In genomic region chr10:21020545-21020944, GRCh38 we compare ENCODE assay signal across 1 cellular context.
TF ChIP-seq lines count a peak whose summit lies in the region.

No MANE protein-coding gene starts in this region.

TF ChIP-seq in K562, 482 proteins besides CTCF, POLR2A, EP300 and RAD21 (continued from another document and continues in another):
- TF ChIP-seq, protein P1, sequence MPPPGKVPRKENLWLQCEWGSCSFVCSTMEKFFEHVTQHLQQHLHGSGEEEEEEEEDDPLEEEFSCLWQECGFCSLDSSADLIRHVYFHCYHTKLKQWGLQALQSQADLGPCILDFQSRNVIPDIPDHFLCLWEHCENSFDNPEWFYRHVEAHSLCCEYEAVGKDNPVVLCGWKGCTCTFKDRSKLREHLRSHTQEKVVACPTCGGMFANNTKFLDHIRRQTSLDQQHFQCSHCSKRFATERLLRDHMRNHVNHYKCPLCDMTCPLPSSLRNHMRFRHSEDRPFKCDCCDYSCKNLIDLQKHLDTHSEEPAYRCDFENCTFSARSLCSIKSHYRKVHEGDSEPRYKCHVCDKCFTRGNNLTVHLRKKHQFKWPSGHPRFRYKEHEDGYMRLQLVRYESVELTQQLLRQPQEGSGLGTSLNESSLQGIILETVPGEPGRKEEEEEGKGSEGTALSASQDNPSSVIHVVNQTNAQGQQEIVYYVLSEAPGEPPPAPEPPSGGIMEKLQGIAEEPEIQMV (tag; conservative IDR thresholded peaks at IDR 0.05; ENCODE audit: low read depth) = no peak
- TF ChIP-seq, protein P2, sequence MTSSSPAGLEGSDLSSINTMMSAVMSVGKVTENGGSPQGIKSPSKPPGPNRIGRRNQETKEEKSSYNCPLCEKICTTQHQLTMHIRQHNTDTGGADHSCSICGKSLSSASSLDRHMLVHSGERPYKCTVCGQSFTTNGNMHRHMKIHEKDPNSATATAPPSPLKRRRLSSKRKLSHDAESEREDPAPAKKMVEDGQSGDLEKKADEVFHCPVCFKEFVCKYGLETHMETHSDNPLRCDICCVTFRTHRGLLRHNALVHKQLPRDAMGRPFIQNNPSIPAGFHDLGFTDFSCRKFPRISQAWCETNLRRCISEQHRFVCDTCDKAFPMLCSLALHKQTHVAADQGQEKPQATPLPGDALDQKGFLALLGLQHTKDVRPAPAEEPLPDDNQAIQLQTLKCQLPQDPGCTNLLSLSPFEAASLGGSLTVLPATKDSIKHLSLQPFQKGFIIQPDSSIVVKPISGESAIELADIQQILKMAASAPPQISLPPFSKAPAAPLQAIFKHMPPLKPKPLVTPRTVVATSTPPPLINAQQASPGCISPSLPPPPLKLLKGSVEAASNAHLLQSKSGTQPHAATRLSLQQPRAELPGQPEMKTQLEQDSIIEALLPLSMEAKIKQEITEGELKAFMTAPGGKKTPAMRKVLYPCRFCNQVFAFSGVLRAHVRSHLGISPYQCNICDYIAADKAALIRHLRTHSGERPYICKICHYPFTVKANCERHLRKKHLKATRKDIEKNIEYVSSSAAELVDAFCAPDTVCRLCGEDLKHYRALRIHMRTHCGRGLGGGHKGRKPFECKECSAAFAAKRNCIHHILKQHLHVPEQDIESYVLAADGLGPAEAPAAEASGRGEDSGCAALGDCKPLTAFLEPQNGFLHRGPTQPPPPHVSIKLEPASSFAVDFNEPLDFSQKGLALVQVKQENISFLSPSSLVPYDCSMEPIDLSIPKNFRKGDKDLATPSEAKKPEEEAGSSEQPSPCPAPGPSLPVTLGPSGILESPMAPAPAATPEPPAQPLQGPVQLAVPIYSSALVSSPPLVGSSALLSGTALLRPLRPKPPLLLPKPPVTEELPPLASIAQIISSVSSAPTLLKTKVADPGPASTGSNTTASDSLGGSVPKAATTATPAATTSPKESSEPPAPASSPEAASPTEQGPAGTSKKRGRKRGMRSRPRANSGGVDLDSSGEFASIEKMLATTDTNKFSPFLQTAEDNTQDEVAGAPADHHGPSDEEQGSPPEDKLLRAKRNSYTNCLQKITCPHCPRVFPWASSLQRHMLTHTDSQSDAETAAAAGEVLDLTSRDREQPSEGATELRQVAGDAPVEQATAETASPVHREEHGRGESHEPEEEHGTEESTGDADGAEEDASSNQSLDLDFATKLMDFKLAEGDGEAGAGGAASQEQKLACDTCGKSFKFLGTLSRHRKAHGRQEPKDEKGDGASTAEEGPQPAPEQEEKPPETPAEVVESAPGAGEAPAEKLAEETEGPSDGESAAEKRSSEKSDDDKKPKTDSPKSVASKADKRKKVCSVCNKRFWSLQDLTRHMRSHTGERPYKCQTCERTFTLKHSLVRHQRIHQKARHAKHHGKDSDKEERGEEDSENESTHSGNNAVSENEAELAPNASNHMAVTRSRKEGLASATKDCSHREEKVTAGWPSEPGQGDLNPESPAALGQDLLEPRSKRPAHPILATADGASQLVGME (CRISPR knock-in tag; IDR thresholded peaks at IDR 0.05) = no peak
- no peak for TF ChIP-seq HNRNPUL1 (IDR thresholded peaks at IDR 0.05; ENCODE audit: low read length)
- TF ChIP-seq ASH1L (IDR thresholded peaks at IDR 0.05; ENCODE audit: borderline replicate concordance, low read depth, partially characterized antibody) = no peak
- no peak for TF ChIP-seq DMBX1 (CRISPR knock-in tag; IDR thresholded peaks at IDR 0.05; ENCODE audit: borderline replicate concordance)
- TF ChIP-seq SREBF2 (CRISPR knock-in tag; IDR thresholded peaks at IDR 0.05) = no peak
- TF ChIP-seq STAT5A (IDR thresholded peaks at IDR 0.05; ENCODE audit: borderline replicate concordance, low read length) = no peak
- TF ChIP-seq, protein P3, sequence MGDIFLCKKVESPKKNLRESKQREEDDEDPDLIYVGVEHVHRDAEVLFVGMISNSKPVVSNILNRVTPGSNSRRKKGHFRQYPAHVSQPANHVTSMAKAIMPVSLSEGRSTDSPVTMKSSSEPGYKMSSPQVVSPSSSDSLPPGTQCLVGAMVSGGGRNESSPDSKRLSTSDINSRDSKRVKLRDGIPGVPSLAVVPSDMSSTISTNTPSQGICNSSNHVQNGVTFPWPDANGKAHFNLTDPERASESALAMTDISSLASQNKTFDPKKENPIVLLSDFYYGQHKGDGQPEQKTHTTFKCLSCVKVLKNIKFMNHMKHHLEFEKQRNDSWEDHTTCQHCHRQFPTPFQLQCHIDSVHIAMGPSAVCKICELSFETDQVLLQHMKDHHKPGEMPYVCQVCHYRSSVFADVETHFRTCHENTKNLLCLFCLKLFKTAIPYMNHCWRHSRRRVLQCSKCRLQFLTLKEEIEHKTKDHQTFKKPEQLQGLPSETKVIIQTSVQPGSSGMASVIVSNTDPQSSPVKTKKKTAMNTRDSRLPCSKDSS (IDR thresholded peaks at IDR 0.05; ENCODE audit: low read depth, partially characterized antibody) = no peak
- TF ChIP-seq THAP7 (CRISPR knock-in tag; IDR thresholded peaks at IDR 0.05) = no peak
- TF ChIP-seq EGR1 (conservative IDR thresholded peaks at IDR 0.05) = no peak
- TF ChIP-seq, protein P4, sequence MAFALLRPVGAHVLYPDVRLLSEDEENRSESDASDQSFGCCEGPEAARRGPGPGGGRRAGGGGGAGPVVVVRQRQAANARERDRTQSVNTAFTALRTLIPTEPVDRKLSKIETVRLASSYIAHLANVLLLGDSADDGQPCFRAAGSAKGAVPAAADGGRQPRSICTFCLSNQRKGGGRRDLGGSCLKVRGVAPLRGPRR (CRISPR knock-in tag; IDR thresholded peaks at IDR 0.05) = no peak
- no peak for TF ChIP-seq FOXP1 (CRISPR knock-in tag; IDR thresholded peaks at IDR 0.05)
- TF ChIP-seq E2F6 (IDR thresholded peaks at IDR 0.05; ENCODE audit: borderline replicate concordance in 1 of 2, extremely low read depth in 1 of 2, insufficient read depth in 1 of 2, insufficient read length in 1 of 2, low read depth in 1 of 2, low read length in 1 of 2, poor library complexity in 1 of 2, severe bottlenecking in 1 of 2) = no peak
- TF ChIP-seq TEAD4 (IDR thresholded peaks at IDR 0.05; ENCODE audit: low read length) = peak; percentile 58
- no peak for TF ChIP-seq TEAD4 (CRISPR knock-in tag; IDR thresholded peaks at IDR 0.05; ENCODE audit: borderline replicate concordance)
- TF ChIP-seq HNRNPK (IDR thresholded peaks at IDR 0.05; ENCODE audit: low read depth, low read length, poor library complexity, severe bottlenecking) = no peak
- no peak for TF ChIP-seq RBM14 (IDR thresholded peaks at IDR 0.05; ENCODE audit: borderline replicate concordance, insufficient read depth, low read depth, low read length)
- TF ChIP-seq ZC3H8 (IDR thresholded peaks at IDR 0.05) = no peak
- TF ChIP-seq RHOXF2B (CRISPR knock-in tag; conservative IDR thresholded peaks at IDR 0.05) = no peak
- no peak for TF ChIP-seq XRCC4 (IDR thresholded peaks at IDR 0.05; ENCODE audit: extremely low read depth, insufficient read depth, insufficient read length)
- TF ChIP-seq CC2D1A (IDR thresholded peaks at IDR 0.05) = peak; percentile 52; the same call in 1 of the 2 replicates
- no peak for TF ChIP-seq DIDO1 (tag; IDR thresholded peaks at IDR 0.05; ENCODE audit: low read depth)
- TF ChIP-seq ZNF354B (CRISPR knock-in tag; IDR thresholded peaks at IDR 0.05) = no peak
- no peak for TF ChIP-seq ZFPM2 (CRISPR knock-in tag; IDR thresholded peaks at IDR 0.05)
- TF ChIP-seq TAF15 (IDR thresholded peaks at IDR 0.05; ENCODE audit: low read depth, low read length) = no peak
- no peak for TF ChIP-seq ZNF347 (CRISPR knock-in tag; IDR thresholded peaks at IDR 0.05; ENCODE audit: low read depth)
- no peak for TF ChIP-seq ZNF134 (CRISPR knock-in tag; conservative IDR thresholded peaks at IDR 0.05)
- no peak for TF ChIP-seq ZNF174 (CRISPR knock-in tag; IDR thresholded peaks at IDR 0.05)
- TF ChIP-seq ZNF282 (CRISPR knock-in tag; IDR thresholded peaks at IDR 0.05) = no peak
- peak; percentile 64; the same call in 1 of the 2 replicates for TF ChIP-seq CBX5 (IDR thresholded peaks at IDR 0.05; ENCODE audit: borderline replicate concordance, low read depth)
- TF ChIP-seq ZNF23 (CRISPR knock-in tag; IDR thresholded peaks at IDR 0.05) = no peak
- no peak for TF ChIP-seq ZNF146 (CRISPR knock-in tag; IDR thresholded peaks at IDR 0.05; ENCODE audit: unreplicated experiment)
- TF ChIP-seq, protein P5, sequence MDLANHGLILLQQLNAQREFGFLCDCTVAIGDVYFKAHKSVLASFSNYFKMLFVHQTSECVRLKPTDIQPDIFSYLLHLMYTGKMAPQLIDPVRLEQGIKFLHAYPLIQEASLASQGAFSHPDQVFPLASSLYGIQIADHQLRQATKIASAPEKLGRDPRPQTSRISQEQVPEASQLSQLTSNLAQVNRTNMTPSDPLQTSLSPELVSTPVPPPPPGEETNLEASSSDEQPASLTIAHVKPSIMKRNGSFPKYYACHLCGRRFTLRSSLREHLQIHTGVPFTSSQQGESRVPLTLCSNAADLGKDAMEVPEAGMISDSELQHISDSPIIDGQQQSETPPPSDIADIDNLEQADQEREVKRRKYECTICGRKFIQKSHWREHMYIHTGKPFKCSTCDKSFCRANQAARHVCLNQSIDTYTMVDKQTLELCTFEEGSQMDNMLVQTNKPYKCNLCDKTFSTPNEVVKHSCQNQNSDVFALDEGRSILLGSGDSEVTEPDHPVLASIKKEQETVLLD (IDR thresholded peaks at IDR 0.05) = no peak
- TF ChIP-seq, protein P6, sequence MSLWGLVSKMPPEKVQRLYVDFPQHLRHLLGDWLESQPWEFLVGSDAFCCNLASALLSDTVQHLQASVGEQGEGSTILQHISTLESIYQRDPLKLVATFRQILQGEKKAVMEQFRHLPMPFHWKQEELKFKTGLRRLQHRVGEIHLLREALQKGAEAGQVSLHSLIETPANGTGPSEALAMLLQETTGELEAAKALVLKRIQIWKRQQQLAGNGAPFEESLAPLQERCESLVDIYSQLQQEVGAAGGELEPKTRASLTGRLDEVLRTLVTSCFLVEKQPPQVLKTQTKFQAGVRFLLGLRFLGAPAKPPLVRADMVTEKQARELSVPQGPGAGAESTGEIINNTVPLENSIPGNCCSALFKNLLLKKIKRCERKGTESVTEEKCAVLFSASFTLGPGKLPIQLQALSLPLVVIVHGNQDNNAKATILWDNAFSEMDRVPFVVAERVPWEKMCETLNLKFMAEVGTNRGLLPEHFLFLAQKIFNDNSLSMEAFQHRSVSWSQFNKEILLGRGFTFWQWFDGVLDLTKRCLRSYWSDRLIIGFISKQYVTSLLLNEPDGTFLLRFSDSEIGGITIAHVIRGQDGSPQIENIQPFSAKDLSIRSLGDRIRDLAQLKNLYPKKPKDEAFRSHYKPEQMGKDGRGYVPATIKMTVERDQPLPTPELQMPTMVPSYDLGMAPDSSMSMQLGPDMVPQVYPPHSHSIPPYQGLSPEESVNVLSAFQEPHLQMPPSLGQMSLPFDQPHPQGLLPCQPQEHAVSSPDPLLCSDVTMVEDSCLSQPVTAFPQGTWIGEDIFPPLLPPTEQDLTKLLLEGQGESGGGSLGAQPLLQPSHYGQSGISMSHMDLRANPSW (CRISPR knock-in tag; IDR thresholded peaks at IDR 0.05) = no peak
- TF ChIP-seq TAF7 (tag; IDR thresholded peaks at IDR 0.05) = no peak
- no peak for TF ChIP-seq GATAD2B (IDR thresholded peaks at IDR 0.05; ENCODE audit: borderline replicate concordance)
- TF ChIP-seq KAT8 (IDR thresholded peaks at IDR 0.05; ENCODE audit: low read depth) = peak; percentile 91
- no peak for TF ChIP-seq NFATC3 (IDR thresholded peaks at IDR 0.05)
- no peak for TF ChIP-seq ZNF217 (CRISPR knock-in tag; IDR thresholded peaks at IDR 0.05)
- TF ChIP-seq, protein P7, sequence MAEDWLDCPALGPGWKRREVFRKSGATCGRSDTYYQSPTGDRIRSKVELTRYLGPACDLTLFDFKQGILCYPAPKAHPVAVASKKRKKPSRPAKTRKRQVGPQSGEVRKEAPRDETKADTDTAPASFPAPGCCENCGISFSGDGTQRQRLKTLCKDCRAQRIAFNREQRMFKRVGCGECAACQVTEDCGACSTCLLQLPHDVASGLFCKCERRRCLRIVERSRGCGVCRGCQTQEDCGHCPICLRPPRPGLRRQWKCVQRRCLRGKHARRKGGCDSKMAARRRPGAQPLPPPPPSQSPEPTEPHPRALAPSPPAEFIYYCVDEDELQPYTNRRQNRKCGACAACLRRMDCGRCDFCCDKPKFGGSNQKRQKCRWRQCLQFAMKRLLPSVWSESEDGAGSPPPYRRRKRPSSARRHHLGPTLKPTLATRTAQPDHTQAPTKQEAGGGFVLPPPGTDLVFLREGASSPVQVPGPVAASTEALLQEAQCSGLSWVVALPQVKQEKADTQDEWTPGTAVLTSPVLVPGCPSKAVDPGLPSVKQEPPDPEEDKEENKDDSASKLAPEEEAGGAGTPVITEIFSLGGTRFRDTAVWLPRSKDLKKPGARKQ (CRISPR knock-in tag; IDR thresholded peaks at IDR 0.05) = no peak
- no peak for TF ChIP-seq CHD1 (IDR thresholded peaks at IDR 0.05; ENCODE audit: low read length)
- TF ChIP-seq POU5F1 (IDR thresholded peaks at IDR 0.05; ENCODE audit: borderline replicate concordance, low read depth, low read length, partially characterized antibody) = no peak
- TF ChIP-seq CHD4 (IDR thresholded peaks at IDR 0.05; ENCODE audit: insufficient read depth, insufficient replicate concordance, low read depth, low read length, poor library complexity, severe bottlenecking) = no peak
- TF ChIP-seq ID3 (CRISPR knock-in tag; IDR thresholded peaks at IDR 0.05) = no peak
- no peak for TF ChIP-seq ID3 (tag; IDR thresholded peaks at IDR 0.05)
- TF ChIP-seq SOX6 (IDR thresholded peaks at IDR 0.05) = no peak
- TF ChIP-seq HMGN3 (IDR thresholded peaks at IDR 0.05; ENCODE audit: borderline replicate concordance, extremely low read depth, insufficient read length, low read depth, low read length) = no peak
- TF ChIP-seq SMAD4 (CRISPR knock-in tag; conservative IDR thresholded peaks at IDR 0.05) = no peak
- TF ChIP-seq, protein P8, sequence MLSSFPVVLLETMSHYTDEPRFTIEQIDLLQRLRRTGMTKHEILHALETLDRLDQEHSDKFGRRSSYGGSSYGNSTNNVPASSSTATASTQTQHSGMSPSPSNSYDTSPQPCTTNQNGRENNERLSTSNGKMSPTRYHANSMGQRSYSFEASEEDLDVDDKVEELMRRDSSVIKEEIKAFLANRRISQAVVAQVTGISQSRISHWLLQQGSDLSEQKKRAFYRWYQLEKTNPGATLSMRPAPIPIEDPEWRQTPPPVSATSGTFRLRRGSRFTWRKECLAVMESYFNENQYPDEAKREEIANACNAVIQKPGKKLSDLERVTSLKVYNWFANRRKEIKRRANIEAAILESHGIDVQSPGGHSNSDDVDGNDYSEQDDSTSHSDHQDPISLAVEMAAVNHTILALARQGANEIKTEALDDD (IDR thresholded peaks at IDR 0.05) = no peak
- TF ChIP-seq JUNB (CRISPR knock-in tag; conservative IDR thresholded peaks at IDR 0.05) = no peak
- TF ChIP-seq SMC3 (conservative IDR thresholded peaks at IDR 0.05; ENCODE audit: insufficient read depth, low read depth, low read length) = peak; percentile 54
- no peak for TF ChIP-seq KDM2B (CRISPR knock-in tag; IDR thresholded peaks at IDR 0.05)
